Comparison of ENCODE assay signal across 20 cellular contexts in genomic region chr7:96612034-96612433, GRCh38.
DNase-seq lines count a peak whose midpoint lies in the region; ATAC-seq, FAIRE-seq and TF ChIP-seq lines count a peak whose summit lies in the region.
"Had no signal": no experiment of that assay in that cellular context is flagged by ENCODE, and none has a peak within 500 bp of the region (broad histone marks: within the 10 kb centered on the region; RNA-seq: fewer than 3 reads in every experiment).

No MANE protein-coding gene starts in this region.

- H3K4me1 ChIP-seq in foreskin keratinocyte: peaks cover 16% of the 10 kb centered on the region
- H3K4me1 ChIP-seq: HAP-1 had no signal

- no peaks in the 10 kb centered on the region for H3K27me3 ChIP-seq in bronchial epithelial cell (ENCODE audit: control insufficient read depth, insufficient read depth, low read length)
- no peaks in the 10 kb centered on the region for H3K27me3 ChIP-seq in foreskin keratinocyte

- TF ChIP-seq CTCF in bronchial epithelial cell (IDR thresholded peaks at IDR 0.05; ENCODE audit: insufficient read depth, low read length, severe bottlenecking) (no peak), foreskin keratinocyte (conservative IDR thresholded peaks at IDR 0.05) (no peak)

- peak; percentile 58 for DNase-seq in NCI-H1105 (lab: John Stamatoyannopoulos, UW)
- peak; percentile 48 for DNase-seq in NCI-H69 (lab: John Stamatoyannopoulos, UW)
- DNase-seq in bronchial epithelial cell (ENCODE audit: low read depth): peak; percentile 90
- peak; percentile 59 to 83 for DNase-seq in foreskin keratinocyte
- DNase-seq in inferior parietal cortex (ENCODE audit: extremely low spot score): no peak
- no peak for DNase-seq in NCI-H2196 treated with DMSO at 0.1 percent for 48 hours (lab: John Stamatoyannopoulos, UW; ENCODE audit: unreplicated experiment)
- DNase-seq in KG1 (lab: John Stamatoyannopoulos, UW): no peak
- no peak for DNase-seq in G401 (ENCODE audit: low spot score)
- DNase-seq: C1 segment of cervical spinal cord; Calu3; CD4-positive, alpha-beta memory T cell; COR-L47; DMS53; DMS79 treated with DMSO at 0.1 percent for 48 hours; GOT3; HFFc6 had no signal

- no peaks in the 10 kb centered on the region for H3K36me3 ChIP-seq in bronchial epithelial cell (ENCODE audit: control insufficient read depth, insufficient read depth, low read length)
- H3K36me3 ChIP-seq: HAP-1 had no signal

- H3K27ac ChIP-seq in foreskin keratinocyte: no peak overlapping the region

- FAIRE-seq in bronchial epithelial cell (lab: Jason Lieb, UNC): no peak
- FAIRE-seq: G401.6, GM12892, H54 had no signal

- in situ Hi-C loops in G401 (cut with HindIII; ENCODE audit: low sequenced_read_pairs): no loop called here

- H3K4me3 ChIP-seq in bronchial epithelial cell (ENCODE audit: low read depth, low read length): no peak overlapping the region
- H3K4me3 ChIP-seq: HAP-1 had no signal

- peak; percentile 87 for ATAC-seq in foreskin keratinocyte

Comparison
In these comparisons a context has a peak if more than half of its experiments do, and no peak if none do; other contexts are left out.
1. DNase-seq: peak in NCI-H1105 (single experiment), NCI-H69 (single experiment), bronchial epithelial cell (single experiment) and foreskin keratinocyte (2 of 2); none in inferior parietal cortex (single experiment), NCI-H2196 treated with DMSO at 0.1 percent for 48 hours (single experiment), KG1 (single experiment) and G401 (single experiment).